ENCODE assay signal across 8 cellular contexts in the genomic region with DNA sequence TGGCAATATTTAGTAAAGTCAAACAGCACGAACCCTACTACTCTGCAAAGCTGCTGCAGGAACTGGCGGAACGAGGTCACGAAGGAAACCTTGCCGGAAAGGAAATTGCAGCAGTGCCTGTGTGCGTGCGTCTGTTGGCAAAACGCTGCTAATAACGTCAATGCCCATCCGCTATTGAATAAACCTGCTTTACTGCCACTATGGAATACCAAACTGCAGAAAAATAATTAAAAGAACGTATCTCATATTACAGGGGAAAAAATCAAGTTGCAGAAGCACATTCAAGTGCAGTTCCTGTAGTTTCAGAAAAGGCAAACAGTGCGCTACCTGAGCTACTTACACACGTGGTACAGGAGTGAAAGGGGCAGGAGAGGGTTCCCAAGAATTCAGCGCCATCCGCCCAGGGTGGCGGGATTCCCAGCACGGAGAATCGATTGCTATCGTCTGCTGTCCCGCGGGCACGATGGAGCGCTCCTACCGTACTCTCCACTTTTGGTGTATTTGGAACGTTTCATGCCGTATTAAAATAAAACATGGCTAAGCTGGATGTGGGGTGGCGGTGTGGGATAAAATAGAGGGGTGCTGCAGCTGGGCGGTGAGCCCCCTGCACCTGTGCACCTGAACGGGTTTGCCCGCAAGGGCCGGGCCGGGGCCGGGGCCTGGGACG. TPM values are rescaled to one million over a fixed set of nuclear protein-coding genes. Genes with fewer than 3 reads are reported as not detected.
DNase-seq lines count a peak whose midpoint lies in the region; ATAC-seq and TF ChIP-seq lines count a peak whose summit lies in the region.

No MANE protein-coding gene starts in this region.

- H3K9me3 Mint-ChIP-seq in activated naive CD8-positive, alpha-beta T cell treated with anti-CD3 and anti-CD28 coated beads, Interleukin-2, amount 10 ng/mL, durations not matched to agents 7 days and 5 days = no peaks in the 10 kb centered on the region

- no peak for TF ChIP-seq CTCF in RWPE2 (IDR thresholded peaks at IDR 0.05; ENCODE audit: poor library complexity, severe bottlenecking)

- intact Hi-C loops in cardiac septum (cut with DNase I) = no loop called here

- H3K4me2 ChIP-seq in BLaER1 treated with 17β-estradiol and CSF1 and Interleukin-3, amounts not matched to agents 10 nM and 100 nM = peak overlapping the region; percentile 88 to 100 (median 98)

- peak overlapping the region; percentile 65 to 90 (median 88) for H3K9ac ChIP-seq in BLaER1 treated with 17β-estradiol and CSF1 and Interleukin-3, amounts not matched to agents 10 nM and 100 nM

- peak; percentile 23 for DNase-seq in RWPE2 (ENCODE audit: low spot score)
- DNase-seq in activated naive CD8-positive, alpha-beta T cell treated with anti-CD3 and anti-CD28 coated beads, Interleukin-2, amount 10 ng/mL, durations not matched to agents 7 days and 5 days = peak; percentile 50
- DNase-seq in cardiac septum (ENCODE audit: low spot score) = peak; percentile 79
- DNase-seq in pons (ENCODE audit: low spot score) = peak; percentile 67
- no peak for DNase-seq in cortex of kidney (lab: John Stamatoyannopoulos, UW)

- H3K27me3 ChIP-seq in BLaER1 treated with 17β-estradiol and CSF1 and Interleukin-3, amounts not matched to agents 10 nM and 100 nM = no peaks in the 10 kb centered on the region
- no peaks in the 10 kb centered on the region for H3K27me3 ChIP-seq in RWPE2 (ENCODE audit: insufficient read depth, poor library complexity, severe bottlenecking)

- H3K27ac Mint-ChIP-seq in activated naive CD8-positive, alpha-beta T cell treated with anti-CD3 and anti-CD28 coated beads, Interleukin-2, amount 10 ng/mL, durations not matched to agents 7 days and 5 days = peak overlapping the region; percentile 92

- peak; percentile 0 for ATAC-seq in HG03175 (IDR thresholded peaks at IDR 0.05; ENCODE audit: unreplicated experiment)
- ATAC-seq in RWPE2 (ENCODE audit: low read depth) = peak; percentile 0; the same call in 2 of the 3 replicates
- ATAC-seq in activated naive CD8-positive, alpha-beta T cell treated with anti-CD3 and anti-CD28 coated beads, Interleukin-2, amount 10 ng/mL, durations not matched to agents 7 days and 5 days (ENCODE audit: low read depth) = peak; percentile 13
- ATAC-seq in esophagus mucosa = no peak

- no peaks in the 10 kb centered on the region for H3K9me3 ChIP-seq in BLaER1 treated with 17β-estradiol and CSF1 and Interleukin-3, amounts not matched to agents 10 nM and 100 nM (replicated peaks in 1 of 11)
- H3K9me3 ChIP-seq in RWPE2 (ENCODE audit: severe bottlenecking) = no peaks in the 10 kb centered on the region

- peak overlapping the region; percentile 18 to 81 (median 69); a peak in 21 of 22 replicates for H3K27ac ChIP-seq in BLaER1 treated with 17β-estradiol and CSF1 and Interleukin-3, amounts not matched to agents 10 nM and 100 nM
- peak overlapping the region; percentile 47 for H3K27ac ChIP-seq in RWPE2 (ENCODE audit: poor library complexity, severe bottlenecking)

- peak overlapping the region; percentile 82 to 96 (median 92) for H3K4me3 ChIP-seq in BLaER1 treated with 17β-estradiol and CSF1 and Interleukin-3, amounts not matched to agents 10 nM and 100 nM
- H3K4me3 ChIP-seq in RWPE2 (ENCODE audit: severe bottlenecking) = peak overlapping the region; percentile 90

- POLR2A ChIA-PET in activated naive CD8-positive, alpha-beta T cell treated with anti-CD3 and anti-CD28 coated beads, Interleukin-2, amount 10 ng/mL, durations not matched to agents 7 days and 5 days (lab: Charles Lee) = interaction anchor here (1.0 to 1.3 kb wide), 5 partner anchors 8 to 1249 kb away, joined by 3 to 5 read pairs (median 3); a partner anchor contains a TSS

- peaks cover 16% of the 10 kb centered on the region for H3K36me3 Mint-ChIP-seq in activated naive CD8-positive, alpha-beta T cell treated with anti-CD3 and anti-CD28 coated beads, Interleukin-2, amount 10 ng/mL, durations not matched to agents 7 days and 5 days

- H3K4me1 Mint-ChIP-seq in activated naive CD8-positive, alpha-beta T cell treated with anti-CD3 and anti-CD28 coated beads, Interleukin-2, amount 10 ng/mL, durations not matched to agents 7 days and 5 days = peaks cover 38% of the 10 kb centered on the region

- peaks cover 21 to 43% (median 36%) of the 10 kb centered on the region in 11 experiments; a peak in 19 of 22 replicates for H4K20me1 ChIP-seq in BLaER1 treated with 17β-estradiol and CSF1 and Interleukin-3, amounts not matched to agents 10 nM and 100 nM

- peaks cover 29 to 34% (median 31%) of the 10 kb centered on the region in 11 experiments for H3K36me3 ChIP-seq in BLaER1 treated with 17β-estradiol and CSF1 and Interleukin-3, amounts not matched to agents 10 nM and 100 nM
- peaks cover 25% of the 10 kb centered on the region for H3K36me3 ChIP-seq in RWPE2 (ENCODE audit: low read depth)

- peak overlapping the region; percentile 96 for H3K4me3 Mint-ChIP-seq in activated naive CD8-positive, alpha-beta T cell treated with anti-CD3 and anti-CD28 coated beads, Interleukin-2, amount 10 ng/mL, durations not matched to agents 7 days and 5 days

- H3K4me1 ChIP-seq in BLaER1 treated with 17β-estradiol and CSF1 and Interleukin-3, amounts not matched to agents 10 nM and 100 nM = peaks cover 56 to 64% (median 59%) of the 10 kb centered on the region in 10 experiments
- H3K4me1 ChIP-seq in RWPE2 (ENCODE audit: insufficient read depth, poor library complexity, severe bottlenecking) = peaks cover 8% of the 10 kb centered on the region

- no peaks in the 10 kb centered on the region for H3K27me3 Mint-ChIP-seq in activated naive CD8-positive, alpha-beta T cell treated with anti-CD3 and anti-CD28 coated beads, Interleukin-2, amount 10 ng/mL, durations not matched to agents 7 days and 5 days

RNA-seq across cellular contexts. Expression of a gene that starts 0.5 kb away (rescaled TPM):
- 100 to 1,000 TPM; 172 to 186 TPM for total RNA-seq in activated naive CD8-positive, alpha-beta T cell treated with anti-CD3 and anti-CD28 coated beads, Interleukin-2, amount 10 ng/mL, durations not matched to agents 7 days and 5 days
- total RNA-seq in cardiac septum (22.0 TPM), esophagus mucosa (67.7 TPM)

RNA-seq across cellular contexts. Expression of a gene that starts 4.3 kb away (rescaled TPM):
- 10 to 100 TPM; 47.0 to 48.8 TPM for total RNA-seq in activated naive CD8-positive, alpha-beta T cell treated with anti-CD3 and anti-CD28 coated beads, Interleukin-2, amount 10 ng/mL, durations not matched to agents 7 days and 5 days
- total RNA-seq in cardiac septum (31.2 TPM), esophagus mucosa (130 TPM)
